Comparison of ENCODE assay signal across 35 cellular contexts in the genomic region with DNA sequence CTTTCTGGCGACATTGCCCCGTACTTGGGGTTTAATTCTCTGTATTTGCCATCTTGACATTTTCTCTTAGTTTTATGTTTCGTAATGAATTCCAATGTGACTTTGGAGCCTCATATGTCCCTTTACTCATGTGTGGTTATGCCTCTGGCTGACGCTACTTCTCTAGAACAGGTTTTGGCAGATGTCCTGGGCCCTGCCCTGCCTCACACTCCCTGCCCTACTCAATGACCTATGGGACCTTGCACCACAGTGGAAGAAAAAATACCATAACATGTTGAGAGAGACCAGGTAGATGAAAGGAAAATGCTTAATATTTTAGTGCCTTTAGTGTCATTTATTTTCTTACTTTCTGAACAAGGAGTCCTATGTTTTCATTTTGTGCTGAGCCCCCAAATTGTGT.
"Had no signal": no experiment of that assay in that cellular context is flagged by ENCODE, and none has a peak within 500 bp of the region (broad histone marks: within the 10 kb centered on the region; RNA-seq: fewer than 3 reads in every experiment).

No MANE protein-coding gene starts in this region.

- H3K9me3 Mint-ChIP-seq: activated B cell treated with CpG ODN at 0.5 μM for 24 hours; activated CD4-positive, alpha-beta memory T cell treated with anti-CD3 and anti-CD28 coated beads for 36 hours; activated CD4-positive, alpha-beta T cell treated with anti-CD3 and anti-CD28 coated beads, Interleukin-2, amount 10 ng/mL, durations not matched to agents 24 days and 14 days; activated CD8-positive, alpha-beta T cell treated with anti-CD3 and anti-CD28 coated beads for 36 hours; activated naive CD4-positive, alpha-beta T cell treated with anti-CD3 and anti-CD28 coated beads for 36 hours; activated naive CD8-positive, alpha-beta T cell treated with anti-CD3 and anti-CD28 coated beads for 36 hours; activated T-cell treated with anti-CD3 and anti-CD28 coated beads, Interleukin-2, amount 50 U/mL, for 4 hours; activated T-cell treated with anti-CD3 and anti-CD28 coated beads, Interleukin-2, amount 50 U/mL, for 72 hours; activated T-helper 1 cell treated with anti-CD3 and anti-CD28 coated beads, Interleukin-12 subunit alpha, Interleukin-12 subunit beta, Interleukin-2, Interleukin-4 antibody, amounts not matched to agents 30 ng/mL and 10 ng/mL and 1 ng/mL, durations not matched to agents 14 hours and 24 hours and 36 hours; activated T-helper 17 cell treated with anti-CD3 and anti-CD28 coated beads, Interleukin-2, amount 50 U/mL, for 72 hours; T-helper 1 cell treated with Interleukin-12 subunit alpha and Interleukin-12 subunit beta and Interleukin-4 antibody, amounts not matched to agents 30 μg/mL and 1 μg/mL, for 36 hours; T-helper 2 cell treated with Interferon-gamma antibody and Interleukin-4, amounts not matched to agents 5 μg/mL and 100 μg/mL, for 36 hours had no signal

- H3K4me3 Mint-ChIP-seq: activated B cell treated with CpG ODN at 0.5 μM for 24 hours; activated CD4-positive, alpha-beta memory T cell treated with anti-CD3 and anti-CD28 coated beads for 36 hours; activated CD4-positive, alpha-beta T cell treated with anti-CD3 and anti-CD28 coated beads, Interleukin-2, amount 10 ng/mL, durations not matched to agents 24 days and 14 days; activated CD8-positive, alpha-beta T cell treated with anti-CD3 and anti-CD28 coated beads for 36 hours; activated naive CD4-positive, alpha-beta T cell treated with anti-CD3 and anti-CD28 coated beads for 36 hours; activated naive CD8-positive, alpha-beta T cell treated with anti-CD3 and anti-CD28 coated beads for 36 hours; activated T-cell treated with anti-CD3 and anti-CD28 coated beads, Interleukin-2, amount 50 U/mL, for 4 hours; activated T-cell treated with anti-CD3 and anti-CD28 coated beads, Interleukin-2, amount 50 U/mL, for 72 hours; activated T-helper 1 cell treated with anti-CD3 and anti-CD28 coated beads, Interleukin-12 subunit alpha, Interleukin-12 subunit beta, Interleukin-2, Interleukin-4 antibody, amounts not matched to agents 30 ng/mL and 10 ng/mL and 1 ng/mL, durations not matched to agents 14 hours and 24 hours and 36 hours; activated T-helper 17 cell treated with anti-CD3 and anti-CD28 coated beads, Interleukin-2, amount 50 U/mL, for 72 hours; T-helper 1 cell treated with Interleukin-12 subunit alpha and Interleukin-12 subunit beta and Interleukin-4 antibody, amounts not matched to agents 30 μg/mL and 1 μg/mL, for 36 hours; T-helper 2 cell treated with Interferon-gamma antibody and Interleukin-4, amounts not matched to agents 5 μg/mL and 100 μg/mL, for 36 hours had no signal

- H3K4me3 ChIP-seq: adrenal gland, body of pancreas, breast epithelium had no signal

- H3K36me3 Mint-ChIP-seq: activated CD4-positive, alpha-beta memory T cell treated with anti-CD3 and anti-CD28 coated beads for 36 hours; activated naive CD4-positive, alpha-beta T cell treated with anti-CD3 and anti-CD28 coated beads, Interleukin-2, amount 50 U/mL, for 72 hours; activated naive CD8-positive, alpha-beta T cell treated with anti-CD3 and anti-CD28 coated beads for 36 hours had no signal

- H3K27me3 Mint-ChIP-seq: activated B cell treated with CpG ODN at 0.5 μM for 24 hours; activated CD4-positive, alpha-beta T cell treated with anti-CD3 and anti-CD28 coated beads, Interleukin-2, amount 10 ng/mL, durations not matched to agents 24 days and 14 days; activated CD8-positive, alpha-beta T cell treated with anti-CD3 and anti-CD28 coated beads for 36 hours; activated naive CD8-positive, alpha-beta T cell treated with anti-CD3 and anti-CD28 coated beads for 36 hours had no signal

- H3K4me1 Mint-ChIP-seq: activated B cell treated with CpG ODN at 0.5 μM for 24 hours; activated CD4-positive, alpha-beta T cell treated with anti-CD3 and anti-CD28 coated beads, Interleukin-2, amount 10 ng/mL, durations not matched to agents 24 days and 14 days; activated naive CD8-positive, alpha-beta T cell treated with anti-CD3 and anti-CD28 coated beads for 36 hours; activated T-helper 17 cell treated with anti-CD3 and anti-CD28 coated beads, Interleukin-2, amount 50 U/mL, for 72 hours had no signal

- H3K4me1 ChIP-seq: adrenal gland, breast epithelium had no signal

- H3K27ac Mint-ChIP-seq: activated B cell treated with CpG ODN at 0.5 μM for 24 hours; activated CD4-positive, alpha-beta memory T cell treated with anti-CD3 and anti-CD28 coated beads for 36 hours; activated CD4-positive, alpha-beta T cell treated with anti-CD3 and anti-CD28 coated beads, Interleukin-2, amount 10 ng/mL, durations not matched to agents 24 days and 14 days; activated CD8-positive, alpha-beta T cell treated with anti-CD3 and anti-CD28 coated beads for 36 hours; activated naive CD4-positive, alpha-beta T cell treated with anti-CD3 and anti-CD28 coated beads for 36 hours; activated naive CD4-positive, alpha-beta T cell treated with anti-CD3 and anti-CD28 coated beads, Interleukin-2, amount 50 U/mL, for 72 hours; activated naive CD8-positive, alpha-beta T cell treated with anti-CD3 and anti-CD28 coated beads for 36 hours; activated T-cell treated with anti-CD3 and anti-CD28 coated beads, Interleukin-2, amount 50 U/mL, for 72 hours; activated T-helper 1 cell treated with anti-CD3 and anti-CD28 coated beads, Interleukin-12 subunit alpha, Interleukin-12 subunit beta, Interleukin-2, Interleukin-4 antibody, amounts not matched to agents 30 ng/mL and 10 ng/mL and 1 ng/mL, durations not matched to agents 14 hours and 24 hours and 36 hours; activated T-helper 17 cell treated with anti-CD3 and anti-CD28 coated beads, Interleukin-2, amount 50 U/mL, for 72 hours; T-helper 1 cell treated with Interleukin-12 subunit alpha and Interleukin-12 subunit beta and Interleukin-4 antibody, amounts not matched to agents 30 μg/mL and 1 μg/mL, for 36 hours; T-helper 2 cell treated with Interferon-gamma antibody and Interleukin-4, amounts not matched to agents 5 μg/mL and 100 μg/mL, for 36 hours had no signal

- H3K27ac ChIP-seq: adrenal gland, body of pancreas, brain microvascular endothelial cell, breast epithelium, VCaP had no signal

- H3K36me3 ChIP-seq: adrenal gland, brain microvascular endothelial cell, breast epithelium had no signal

- DNase-seq: activated B cell treated with CpG ODN at 0.5 μM for 24 hours; activated CD4-positive, alpha-beta memory T cell treated with anti-CD3 and anti-CD28 coated beads for 36 hours; activated CD4-positive, alpha-beta T cell treated with anti-CD3 and anti-CD28 coated beads for 4 hours; activated CD4-positive, alpha-beta T cell treated with anti-CD3 and anti-CD28 coated beads, Interleukin-2, amount 10 ng/mL, durations not matched to agents 24 days and 14 days; activated CD4-positive, alpha-beta T cell treated with anti-CD3 and anti-CD28 coated beads, Interleukin-2, amount 50 U/mL, for 1 hour; activated CD4-positive, alpha-beta T cell treated with anti-CD3 and anti-CD28 coated beads, Interleukin-2, amount 50 U/mL, for 4 hours; activated CD4-positive, CD25-positive, alpha-beta regulatory T cell treated with anti-CD3 and anti-CD28 coated beads, Interleukin-2, amount 50 U/mL, for 72 hours; activated CD8-positive, alpha-beta memory T cell treated with anti-CD3 and anti-CD28 coated beads, Interleukin-2, amount 50 U/mL, for 4 hours; activated CD8-positive, alpha-beta T cell treated with anti-CD3 and anti-CD28 coated beads for 36 hours; activated effector memory CD4-positive, alpha-beta T cell treated with anti-CD3 and anti-CD28 coated beads, Interleukin-2, amount 50 U/mL, for 16 hours; activated gamma-delta T cell treated with Interleukin-2 at 50 U/mL for 16 hours; activated naive CD4-positive, alpha-beta T cell; activated naive CD4-positive, alpha-beta T cell treated with anti-CD3 and anti-CD28 coated beads for 36 hours; activated naive CD8-positive, alpha-beta T cell treated with anti-CD3 and anti-CD28 coated beads for 36 hours; activated T-cell treated with anti-CD3 and anti-CD28 coated beads for 4 hours; activated T-cell treated with anti-CD3 and anti-CD28 coated beads, Interleukin-2, amount 50 U/mL, for 1 hour; activated T-cell treated with anti-CD3 and anti-CD28 coated beads, Interleukin-2, amount 50 U/mL, for 4 hours; activated T-cell treated with anti-CD3 and anti-CD28 coated beads, Interleukin-2, amount 50 U/mL, for 72 hours; adrenal gland; amniotic stem cell; aorta; body of pancreas; brain microvascular endothelial cell; central memory CD4-positive, alpha-beta T cell; SW 1271; T-helper 1 cell; T-helper 2 cell; T-helper 9 cell had no signal

- ATAC-seq: activated CD8-positive, alpha-beta T cell treated with anti-CD3 and anti-CD28 coated beads for 36 hours; activated naive CD4-positive, alpha-beta T cell treated with anti-CD3 and anti-CD28 coated beads, Interleukin-2, amount 50 U/mL, for 72 hours; activated T-cell treated with anti-CD3 and anti-CD28 coated beads, Interleukin-2, amount 50 U/mL, for 4 hours; activated T-cell treated with anti-CD3 and anti-CD28 coated beads, Interleukin-2, amount 50 U/mL, for 72 hours; activated T-helper 17 cell treated with anti-CD3 and anti-CD28 coated beads, Interleukin-2, amount 50 U/mL, for 72 hours; body of pancreas had no signal

- H3K9me3 ChIP-seq: adrenal gland, body of pancreas, breast epithelium had no signal

- H3K27me3 ChIP-seq: adrenal gland, body of pancreas, brain microvascular endothelial cell, breast epithelium had no signal
